ENCODE assay signal across 15 cellular contexts in the genomic region with DNA sequence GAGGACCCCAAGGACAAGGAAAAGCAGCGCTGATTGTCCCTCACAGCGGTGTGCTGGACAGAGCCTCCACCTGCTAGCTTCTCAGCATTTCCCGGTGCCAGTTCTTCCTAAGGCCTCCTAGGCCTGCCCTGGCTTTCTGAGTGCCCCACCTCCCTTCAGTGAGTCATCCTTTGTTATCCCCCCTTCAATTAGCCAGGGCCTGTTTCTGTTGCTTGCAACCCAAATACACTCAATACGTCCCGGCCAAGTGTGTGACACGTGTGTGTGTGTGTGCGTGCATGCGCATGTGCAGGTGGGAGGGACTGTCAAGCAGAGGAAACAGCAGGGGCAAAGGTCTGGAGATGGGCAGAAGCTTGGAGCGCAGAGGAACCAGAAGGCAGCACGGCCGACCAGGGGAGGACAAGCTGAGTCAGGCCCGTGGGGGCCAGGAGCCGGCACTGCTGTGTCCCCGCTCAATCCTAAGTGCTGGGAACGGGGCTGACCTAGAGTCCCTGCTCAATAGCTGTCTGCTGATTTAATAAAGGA.
DNase-seq lines count a peak whose midpoint lies in the region; ATAC-seq and TF ChIP-seq lines count a peak whose summit lies in the region.
"Had no signal": no experiment of that assay in that cellular context is flagged by ENCODE, and none has a peak within 500 bp of the region (broad histone marks: within the 10 kb centered on the region; RNA-seq: fewer than 3 reads in every experiment).

No MANE protein-coding gene starts in this region.

- H3K27me3 ChIP-seq in SJCRH30 = no peaks in the 10 kb centered on the region

- H3K9me3 Mint-ChIP-seq in endothelial cell (ENCODE audit: unreplicated experiment) = peaks cover 3% of the 10 kb centered on the region
- H3K9me3 Mint-ChIP-seq in osteocyte (ENCODE audit: unreplicated experiment) = no peaks in the 10 kb centered on the region
- H3K9me3 Mint-ChIP-seq: CD4-positive, alpha-beta T cell had no signal

- 0 out of 2 replicates have a peak, but pooled peaks cover 3% of the 10 kb centered on the region for H3K9me3 ChIP-seq in SJCRH30 (replicated peaks)

- intact Hi-C loops in left colon (cut with DNase I, micrococcal nuclease) = no loop called here

- peaks cover 69% of the 10 kb centered on the region for H3K36me3 Mint-ChIP-seq in endothelial cell (ENCODE audit: low read depth, unreplicated experiment)
- H3K36me3 Mint-ChIP-seq in osteocyte (ENCODE audit: unreplicated experiment) = peaks cover 18% of the 10 kb centered on the region

- peak overlapping the region; percentile 47 for H3K27ac ChIP-seq in SJCRH30
- H3K27ac ChIP-seq: WERI-Rb-1 had no signal

- H3K4me3 ChIP-seq in SJCRH30 = no peak overlapping the region

- peak overlapping the region; percentile 36 for H3K27ac Mint-ChIP-seq in endothelial cell (ENCODE audit: unreplicated experiment)
- H3K27ac Mint-ChIP-seq in osteocyte (ENCODE audit: unreplicated experiment) = peak overlapping the region; percentile 41
- H3K27ac Mint-ChIP-seq: CD4-positive, alpha-beta T cell had no signal

- DNase-seq in EL (peak; percentile 11), SJCRH30 (peak; percentile 49 to 61), endothelial cell (ENCODE audit: low spot score) (no peak), osteocyte (ENCODE audit: extremely low spot score, unreplicated experiment) (no peak), OCI-M1 (lab: John Stamatoyannopoulos, UW) (no peak), NCI-H526 (lab: John Stamatoyannopoulos, UW) (no peak), NOMO-1 (lab: John Stamatoyannopoulos, UW; ENCODE audit: unreplicated experiment in 2 of 2) (no peak), left colon (no peak)
- DNase-seq: activated T-cell treated with anti-CD3 and anti-CD28 coated beads, Interleukin-2, amount 50 U/mL, for 48 hours; CD4-positive, alpha-beta T cell; NCI-H1092 treated with DMSO at 0.1 percent for 48 hours; NCI-H510A; SHP77; stimulated activated CD4-positive, alpha-beta T cell treated with anti-CD3 and anti-CD28 coated beads, Interleukin-15, amount 100 ng/mL, for 24 hours; WERI-Rb-1 had no signal

- H3K4me1 ChIP-seq in SJCRH30 = peaks cover 29% of the 10 kb centered on the region

- H3K27me3 Mint-ChIP-seq in endothelial cell (ENCODE audit: unreplicated experiment) (peaks cover 31% of the 10 kb centered on the region), osteocyte (ENCODE audit: unreplicated experiment) (no peaks in the 10 kb centered on the region)
- H3K27me3 Mint-ChIP-seq: CD4-positive, alpha-beta T cell had no signal

- peaks cover 15% of the 10 kb centered on the region; the same call in 1 of the 2 replicates for H3K36me3 ChIP-seq in SJCRH30

- TF ChIP-seq CTCF in endothelial cell (IDR thresholded peaks at IDR 0.05; ENCODE audit: unreplicated experiment) (no peak), osteocyte (IDR thresholded peaks at IDR 0.05) (no peak)

- H3K4me1 Mint-ChIP-seq in endothelial cell (ENCODE audit: unreplicated experiment) (peaks cover 26% of the 10 kb centered on the region), osteocyte (ENCODE audit: unreplicated experiment) (peaks cover 21% of the 10 kb centered on the region)

- peak overlapping the region; percentile 56 for H3K4me3 Mint-ChIP-seq in endothelial cell (ENCODE audit: unreplicated experiment)
- H3K4me3 Mint-ChIP-seq in osteocyte (ENCODE audit: unreplicated experiment) = no peak overlapping the region
- H3K4me3 Mint-ChIP-seq: CD4-positive, alpha-beta T cell had no signal

- ATAC-seq in left colon = no peak

Comparison
In these comparisons a context has a peak if more than half of its experiments do, and no peak if none do; other contexts are left out.
1. DNase-seq: peak in EL (single experiment) and SJCRH30 (2 of 2); none in endothelial cell (single experiment), osteocyte (single experiment), OCI-M1 (single experiment), NCI-H526 (0 of 2), NOMO-1 (0 of 2) and left colon (0 of 2).